In the genomic region with DNA sequence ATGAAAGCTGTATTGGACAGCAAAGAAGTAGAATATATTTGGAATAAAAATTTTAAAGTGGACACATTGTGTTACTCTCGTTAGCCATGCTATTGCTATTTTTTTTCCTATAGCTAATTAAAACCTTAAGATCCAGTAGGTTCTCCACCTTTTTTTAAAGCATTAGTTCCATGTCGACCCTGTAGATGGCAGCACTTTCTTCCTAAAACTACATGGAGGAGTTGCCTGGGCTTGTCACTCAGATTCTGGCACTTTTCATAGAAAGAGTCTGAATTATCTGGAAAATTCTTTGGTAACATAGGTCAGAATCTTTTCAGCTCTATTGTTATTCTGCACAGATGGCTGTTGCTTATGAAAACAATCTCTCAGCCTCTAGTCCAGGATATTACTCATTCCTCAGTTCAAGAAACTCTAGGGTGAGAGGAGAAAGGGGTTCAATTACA, we compare ENCODE assay signal across 8 cellular contexts. TPM values are rescaled to one million over a fixed set of nuclear protein-coding genes. Genes with fewer than 3 reads are reported as not detected.
DNase-seq lines count a peak whose midpoint lies in the region; ATAC-seq and TF ChIP-seq lines count a peak whose summit lies in the region.

No MANE protein-coding gene starts in this region.

- H3K4me3 ChIP-seq in osteoblast (ENCODE audit: insufficient read depth, low read length), result no peak overlapping the region

- H2AFZ ChIP-seq in osteoblast (ENCODE audit: low read length), result no peak overlapping the region

- peak; percentile 7 for DNase-seq in CMK (ENCODE audit: low read depth)
- DNase-seq in NCI-H226, result peak; percentile 86
- peak; percentile 16 for DNase-seq in activated CD4-positive, alpha-beta T cell treated with anti-CD3 and anti-CD28 coated beads, Interleukin-2, amount 50 U/mL, for 1 hour
- DNase-seq in foreskin keratinocyte, result peak; percentile 80 to 92
- peak; percentile 68 for DNase-seq in osteoblast (ENCODE audit: insufficient read length, low spot score, missing footprints)
- DNase-seq in activated effector memory CD4-positive, alpha-beta T cell treated with Interleukin-2 at 50 U/mL for 16 hours, result no peak

- H3K79me2 ChIP-seq in osteoblast (ENCODE audit: insufficient read depth, low read length), result no peaks in the 10 kb centered on the region

- H4K20me1 ChIP-seq in osteoblast (ENCODE audit: insufficient read depth, low read length), result no peaks in the 10 kb centered on the region

- no peaks in the 10 kb centered on the region for H3K27me3 ChIP-seq in foreskin keratinocyte
- H3K27me3 ChIP-seq in osteoblast (ENCODE audit: insufficient read depth, low read length), result no peaks in the 10 kb centered on the region

- no peaks in the 10 kb centered on the region for H3K9me3 ChIP-seq in osteoblast (ENCODE audit: low read depth, low read length)

- peak; percentile 90 for TF ChIP-seq CTCF in foreskin keratinocyte (conservative IDR thresholded peaks at IDR 0.05)
- peak; percentile 76 for TF ChIP-seq CTCF in osteoblast (IDR thresholded peaks at IDR 0.05; ENCODE audit: extremely low read depth, low read depth, low read length)

- H3K4me2 ChIP-seq in osteoblast (ENCODE audit: insufficient read depth, low read length), result peak overlapping the region; percentile 96

- no peaks in the 10 kb centered on the region for H3K36me3 ChIP-seq in osteoblast (ENCODE audit: insufficient read depth, low read length)

- H3K4me1 ChIP-seq in foreskin keratinocyte (peaks cover 13% of the 10 kb centered on the region), osteoblast (ENCODE audit: insufficient read depth, low read length) (peaks cover 20% of the 10 kb centered on the region)

- ATAC-seq in GM19023 (IDR thresholded peaks at IDR 0.05; ENCODE audit: unreplicated experiment) (peak; percentile 56), HG03196 (IDR thresholded peaks at IDR 0.05; ENCODE audit: unreplicated experiment) (peak; percentile 73), foreskin keratinocyte (peak; percentile 2)

- no peak overlapping the region for H3K27ac ChIP-seq in foreskin keratinocyte
- H3K27ac ChIP-seq in osteoblast (ENCODE audit: low read depth, low read length), result no peak overlapping the region

RNA-seq across cellular contexts. Expression of a gene that starts 42.0 kb away (rescaled TPM):
- total RNA-seq in foreskin keratinocyte (1.1 and 1.3 TPM in 2 replicates), osteoblast (2.4 and 3.3 TPM in 2 replicates)
- 0.35 and 0.56 TPM in 2 replicates for polyA plus RNA-seq in foreskin keratinocyte

Comparison
In these comparisons a context has a peak if more than half of its experiments do, and no peak if none do; other contexts are left out.
1. ATAC-seq: peak in every context shown above with its lines; median percentile 73 in HG03196; 56 in GM19023; 2 in foreskin keratinocyte.